Comparison of ENCODE assay signal across 18 cellular contexts in the genomic region with DNA sequence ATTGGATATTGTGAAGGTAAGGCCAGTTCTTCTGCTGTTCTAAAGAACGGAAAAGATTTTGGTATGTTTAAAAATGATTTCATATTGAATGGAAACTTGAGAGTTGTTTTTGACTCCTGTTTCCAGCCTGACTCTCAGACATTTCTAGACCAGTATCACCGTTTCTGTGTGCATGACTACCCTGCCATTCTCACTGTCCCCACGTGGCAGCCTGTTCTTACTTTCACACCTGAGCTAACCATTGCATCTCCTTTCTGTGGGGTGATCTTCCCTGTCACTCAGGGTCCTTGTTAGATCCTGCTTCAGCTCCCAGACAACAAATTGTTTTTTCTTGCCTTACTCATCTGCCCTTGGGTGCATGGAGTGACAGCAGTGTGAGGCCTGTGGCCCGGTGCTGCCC. TPM values are rescaled to one million over a fixed set of nuclear protein-coding genes. Genes with fewer than 3 reads are reported as not detected.
A peak's percentile ranks its signal among the peaks of the same experiment; 100 is the strongest.
DNase-seq lines count a peak whose midpoint lies in the region; ATAC-seq and TF ChIP-seq lines count a peak whose summit lies in the region.
"Had no signal": no experiment of that assay in that cellular context is flagged by ENCODE, and none has a peak within 500 bp of the region (broad histone marks: within the 10 kb centered on the region; RNA-seq: fewer than 3 reads in every experiment).

No MANE protein-coding gene starts in this region.

- no peaks in the 10 kb centered on the region for H3K9me3 ChIP-seq in GM23248 (ENCODE audit: low read depth)
- H3K9me3 ChIP-seq: Caco-2, MG63, Peyer's patch had no signal

- H3K36me3 Mint-ChIP-seq in activated T-cell treated with anti-CD3 and anti-CD28 coated beads, Interleukin-2, amount 50 U/mL, for 72 hours (ENCODE audit: insufficient read depth in 2 of 2) = peaks cover 2 to 14% of the 10 kb centered on the region in 2 donors
- peaks cover 29% of the 10 kb centered on the region for H3K36me3 Mint-ChIP-seq in activated naive CD8-positive, alpha-beta T cell treated with anti-CD3 and anti-CD28 coated beads for 36 hours
- peaks cover 30% of the 10 kb centered on the region for H3K36me3 Mint-ChIP-seq in type B pancreatic cell

- no peak for TF ChIP-seq CTCF in type B pancreatic cell (conservative IDR thresholded peaks at IDR 0.05)

- no peak overlapping the region for H3K4me3 Mint-ChIP-seq in activated T-cell treated with anti-CD3 and anti-CD28 coated beads, Interleukin-2, amount 50 U/mL, for 72 hours
- no peak overlapping the region for H3K4me3 Mint-ChIP-seq in activated naive CD8-positive, alpha-beta T cell treated with anti-CD3 and anti-CD28 coated beads for 36 hours
- no peak overlapping the region for H3K4me3 Mint-ChIP-seq in type B pancreatic cell

- no peak overlapping the region for H3K4me3 ChIP-seq in GM23248
- H3K4me3 ChIP-seq: MG63, Peyer's patch had no signal

- no peaks in the 10 kb centered on the region for H3K27me3 ChIP-seq in GM23248 (replicated peaks; ENCODE audit: insufficient read depth)
- H3K27me3 ChIP-seq: MG63, Peyer's patch had no signal

- H3K4me2 ChIP-seq in GM23248 (ENCODE audit: unreplicated experiment) = no peak overlapping the region

- H3K9me2 ChIP-seq in GM23248 (ENCODE audit: insufficient read depth) = no peaks in the 10 kb centered on the region

- H3K79me2 ChIP-seq in GM23248 (ENCODE audit: insufficient read depth) = peaks cover 26% of the 10 kb centered on the region

- H3K27ac Mint-ChIP-seq in activated T-cell treated with anti-CD3 and anti-CD28 coated beads, Interleukin-2, amount 50 U/mL, for 72 hours = no peak overlapping the region
- peak overlapping the region; percentile 51 for H3K27ac Mint-ChIP-seq in activated naive CD8-positive, alpha-beta T cell treated with anti-CD3 and anti-CD28 coated beads for 36 hours
- no peak overlapping the region for H3K27ac Mint-ChIP-seq in type B pancreatic cell

- no peaks in the 10 kb centered on the region for H3K9me3 Mint-ChIP-seq in activated T-cell treated with anti-CD3 and anti-CD28 coated beads, Interleukin-2, amount 50 U/mL, for 72 hours
- peaks cover 2% of the 10 kb centered on the region for H3K9me3 Mint-ChIP-seq in activated naive CD8-positive, alpha-beta T cell treated with anti-CD3 and anti-CD28 coated beads for 36 hours
- H3K9me3 Mint-ChIP-seq in type B pancreatic cell = no peaks in the 10 kb centered on the region

- DNase-seq in activated T-cell treated with anti-CD3 and anti-CD28 coated beads, Interleukin-2, amount 50 U/mL, for 72 hours = no peak
- DNase-seq in activated T-cell treated with anti-CD3 and anti-CD28 coated beads for 4 hours (no peak), GM23248 (no peak), type B pancreatic cell (ENCODE audit: extremely low spot score, unreplicated experiment) (no peak)
- no peak for DNase-seq in activated naive CD8-positive, alpha-beta T cell treated with anti-CD3 and anti-CD28 coated beads for 36 hours
- DNase-seq in stimulated activated naive CD8-positive, alpha-beta T cell treated with anti-CD3 and anti-CD28 coated beads, Interleukin-15, Interleukin-2, amounts not matched to agents 100 U/mL and 50 U/mL, for 24 hours = no peak
- DNase-seq: Caco-2, DMS153, Karpas-422, MG63, NCI-H1694 treated with DMSO at 0.1 percent for 48 hours, NCI-H2107, NCI-H226, NCI-H524 treated with DMSO at 0.1 percent for 48 hours, Peyer's patch, Right ventricle myocardium superior had no signal

- no peaks in the 10 kb centered on the region for H3K27me3 Mint-ChIP-seq in activated T-cell treated with anti-CD3 and anti-CD28 coated beads, Interleukin-2, amount 50 U/mL, for 72 hours (ENCODE audit: low read depth)
- H3K27me3 Mint-ChIP-seq in activated naive CD8-positive, alpha-beta T cell treated with anti-CD3 and anti-CD28 coated beads for 36 hours = no peaks in the 10 kb centered on the region
- no peaks in the 10 kb centered on the region for H3K27me3 Mint-ChIP-seq in type B pancreatic cell

- H3K4me1 ChIP-seq in GM23248 (ENCODE audit: insufficient read depth) = no peaks in the 10 kb centered on the region
- H3K4me1 ChIP-seq: Caco-2, Peyer's patch had no signal

- H3K36me3 ChIP-seq in GM23248 (ENCODE audit: low read depth) = peaks cover 30% of the 10 kb centered on the region

- peak; percentile 68 to 72 for ATAC-seq in activated T-cell treated with anti-CD3 and anti-CD28 coated beads, Interleukin-2, amount 50 U/mL, for 72 hours (replicated peaks in 1 of 2)
- peak; percentile 66 for ATAC-seq in HG02870 (IDR thresholded peaks at IDR 0.05; ENCODE audit: unreplicated experiment)
- peak; percentile 44 for ATAC-seq in stimulated activated naive CD8-positive, alpha-beta T cell treated with anti-CD3 and anti-CD28 coated beads, Interleukin-15, Interleukin-2, amounts not matched to agents 100 U/mL and 50 U/mL, for 24 hours

- no peaks in the 10 kb centered on the region; the same call in 1 of the 2 replicates for H4K20me1 ChIP-seq in GM23248 (ENCODE audit: insufficient read depth)

- no peak overlapping the region for H3K9ac ChIP-seq in GM23248

- no peaks in the 10 kb centered on the region for H3F3A ChIP-seq in GM23248 (ENCODE audit: insufficient read depth)

- no peak overlapping the region for H3K27ac ChIP-seq in GM23248
- H3K27ac ChIP-seq: C4-2B, Peyer's patch had no signal

- in situ Hi-C loops in GM23248 (cut with MboI) = no loop called here

- 83 to 88% methylated on average over 4 of the region's 4 CpGs for WGBS in GM23248 (ENCODE audit: low coverage in 1 of 2, low lambda C conversion rate in 2 of 2, missing lambda C conversion rate in 2 of 2), 2 experiments

- peaks cover 41% of the 10 kb centered on the region for H3K4me1 Mint-ChIP-seq in activated T-cell treated with anti-CD3 and anti-CD28 coated beads, Interleukin-2, amount 50 U/mL, for 72 hours (ENCODE audit: low read depth)
- peaks cover 37% of the 10 kb centered on the region for H3K4me1 Mint-ChIP-seq in activated naive CD8-positive, alpha-beta T cell treated with anti-CD3 and anti-CD28 coated beads for 36 hours
- peaks cover 5% of the 10 kb centered on the region for H3K4me1 Mint-ChIP-seq in type B pancreatic cell (ENCODE audit: unreplicated experiment)

- H2AFZ ChIP-seq in GM23248 = no peak overlapping the region

RNA-seq across cellular contexts. Expression of gene GLRX3, which starts 38.9 kb away (rescaled TPM):
- total RNA-seq in activated T-cell treated with anti-CD3 and anti-CD28 coated beads, Interleukin-2, amount 50 U/mL, for 72 hours = 10 to 100 TPM; 58.5 to 69.3 TPM
- total RNA-seq in activated naive CD8-positive, alpha-beta T cell treated with anti-CD3 and anti-CD28 coated beads for 36 hours = 100 to 1,000 TPM; 142 to 146 TPM
- total RNA-seq in GM23248 (2014; rRNA removed; shearing (Covaris generic)) = 80.4 and 90.9 TPM in 2 replicates
- 133 and 149 TPM in 2 replicates for polyA plus RNA-seq in GM23248 (2016; fragmentation: Nextera tagmentation; extraction: Ambion mirVana)
- 73.2 and 77.4 TPM in 2 replicates for total RNA-seq in type B pancreatic cell (ENCODE audit: low replicate concordance)
